ENCODE assay signal across 8 cellular contexts in the genomic region with DNA sequence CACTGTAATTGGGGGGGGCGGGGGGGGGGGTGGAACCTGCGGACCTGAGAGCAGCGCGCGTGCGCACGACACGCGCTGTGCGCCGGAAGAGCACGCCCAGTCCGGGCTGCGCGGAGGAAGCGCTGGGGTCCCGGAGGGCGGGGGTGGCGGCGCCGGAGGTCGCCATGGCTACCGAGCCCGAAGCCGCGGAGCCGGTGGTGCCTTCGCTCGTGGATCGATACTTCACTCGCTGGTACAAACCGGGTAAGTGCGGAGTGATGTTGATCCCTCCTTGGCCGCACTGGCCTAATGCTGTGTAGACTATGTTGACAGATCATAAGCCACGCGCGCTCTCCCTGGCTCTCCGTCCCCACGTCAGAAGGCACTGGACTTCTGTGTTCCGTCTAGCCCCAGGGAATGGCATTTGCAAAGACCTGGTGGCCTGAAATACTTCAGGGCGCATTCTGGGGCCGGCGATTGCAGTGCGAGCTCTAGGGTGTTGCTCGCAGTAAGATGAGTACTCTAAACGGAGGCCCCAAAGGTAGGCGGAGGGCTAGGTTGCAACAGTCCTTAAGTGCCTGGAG. TPM values are rescaled to one million over a fixed set of nuclear protein-coding genes. Genes with fewer than 3 reads are reported as not detected.
DNase-seq lines count a peak whose midpoint lies in the region; TF ChIP-seq lines count a peak whose summit lies in the region.

A gene with protein sequence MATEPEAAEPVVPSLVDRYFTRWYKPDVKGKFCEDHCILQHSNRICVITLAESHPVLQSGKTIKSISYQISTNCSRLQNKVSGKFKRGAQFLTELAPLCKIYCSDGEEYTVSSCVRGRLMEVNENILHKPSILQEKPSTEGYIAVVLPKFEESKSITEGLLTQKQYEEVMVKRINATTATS (plus strand): TSS at position 78 of the 563 bp plus-strand sequence. CDS start 87 bp downstream, at position 165.

- H3K56ac ChIP-seq in H9 (ENCODE audit: insufficient read length, low read depth, low read length): no peak within 1 kb of the TSS

- no peak within 1 kb of the TSS for H2BK12ac ChIP-seq in H9 (ENCODE audit: insufficient read length, low read depth, low read length)

- H3K4me1 ChIP-seq in H9 (ENCODE audit: insufficient read depth, low read length) (peaks cover 6% of the 10 kb centered on the region), thymus (ENCODE audit: control insufficient read depth, insufficient read depth, low read length) (peaks cover 12% of the 10 kb centered on the region)

- no peak within 1 kb of the TSS for H2BK5ac ChIP-seq in H9 (ENCODE audit: insufficient read length, low read length)

- H3K36me3 ChIP-seq in MG63 (peaks cover 13% of the 10 kb centered on the region), SK-N-MC (ENCODE audit: insufficient read depth, low read length) (peaks cover 7% of the 10 kb centered on the region), thymus (ENCODE audit: control insufficient read depth, insufficient read depth) (no peaks in the 10 kb centered on the region)

- TF ChIP-seq CTCF in H9 (conservative IDR thresholded peaks at IDR 0.05) (no peak), osteocyte (IDR thresholded peaks at IDR 0.05) (no peak)

- H4K20me1 ChIP-seq in H9 (ENCODE audit: control insufficient read depth, insufficient read depth, insufficient read length): no peaks in the 10 kb centered on the region

- H4K91ac ChIP-seq in H9 (ENCODE audit: insufficient read length, low read depth, low read length): no peak within 1 kb of the TSS

- H3K4me3 ChIP-seq in MG63: peak within 1 kb of the TSS; percentile 86
- peak within 1 kb of the TSS; percentile 100 for H3K4me3 ChIP-seq in SK-N-MC
- peak within 1 kb of the TSS; percentile 88 for H3K4me3 ChIP-seq in thymus (ENCODE audit: low read length)

- intact Hi-C loops in head of caudate nucleus (cut with DNase I): loop anchor here (10.0 kb wide), 2 partner anchors 80 to 190 kb away; partner anchors contain the start of gene CTNNAL1

- H3K4me3 Mint-ChIP-seq in H9 (peak within 1 kb of the TSS; percentile 95 to 99), osteocyte (ENCODE audit: unreplicated experiment) (peak within 1 kb of the TSS; percentile 99)
- peak within 1 kb of the TSS; percentile 97 for H3K4me3 Mint-ChIP-seq in activated naive CD8-positive, alpha-beta T cell treated with anti-CD3 and anti-CD28 coated beads for 36 hours

- H3K9me3 Mint-ChIP-seq in H9 (no peaks in the 10 kb centered on the region), osteocyte (ENCODE audit: unreplicated experiment) (no peaks in the 10 kb centered on the region)
- no peaks in the 10 kb centered on the region for H3K9me3 Mint-ChIP-seq in activated naive CD8-positive, alpha-beta T cell treated with anti-CD3 and anti-CD28 coated beads for 36 hours

- peak within 1 kb of the TSS; percentile 59; the same call in 1 of the 2 replicates for H3K14ac ChIP-seq in H9 (ENCODE audit: insufficient read depth, low read length)

- H3K27ac Mint-ChIP-seq in H9: peak within 1 kb of the TSS; percentile 98 to 99 (median 98)
- H3K27ac Mint-ChIP-seq in activated naive CD8-positive, alpha-beta T cell treated with anti-CD3 and anti-CD28 coated beads for 36 hours: peak within 1 kb of the TSS; percentile 94
- H3K27ac Mint-ChIP-seq in osteocyte (ENCODE audit: unreplicated experiment): peak within 1 kb of the TSS; percentile 96

- H3K27ac ChIP-seq in H9 (ENCODE audit: insufficient read length, low read depth, low read length) (no peak within 1 kb of the TSS), SK-N-MC (peak within 1 kb of the TSS; percentile 62), thymus (ENCODE audit: low read depth) (peak within 1 kb of the TSS; percentile 94)

- no peak within 1 kb of the TSS for H2BK15ac ChIP-seq in H9 (ENCODE audit: low read depth, low read length)

- H3K27me3 Mint-ChIP-seq in H9 (ENCODE audit: low read depth) (no peaks in the 10 kb centered on the region), osteocyte (ENCODE audit: unreplicated experiment) (no peaks in the 10 kb centered on the region)
- H3K27me3 Mint-ChIP-seq in activated naive CD8-positive, alpha-beta T cell treated with anti-CD3 and anti-CD28 coated beads for 36 hours: no peaks in the 10 kb centered on the region

- H2BK120ac ChIP-seq in H9 (ENCODE audit: low read depth, low read length, poor library complexity, severe bottlenecking): no peak within 1 kb of the TSS

- DNase-seq in G401 (ENCODE audit: low spot score) (peak; percentile 82), H9 (peak; percentile 81), MG63 (peak; percentile 60), SK-N-MC (ENCODE audit: low read depth, low spot score) (no peak), head of caudate nucleus (peak; percentile 44 to 91 (median 81)), osteocyte (ENCODE audit: extremely low spot score, unreplicated experiment) (peak; percentile 90)
- peak; percentile 85 for DNase-seq in activated naive CD8-positive, alpha-beta T cell treated with anti-CD3 and anti-CD28 coated beads for 36 hours

- no peak within 1 kb of the TSS for H3K23ac ChIP-seq in H9 (ENCODE audit: insufficient read length, low read depth, low read length)

- no peak within 1 kb of the TSS for H2AK5ac ChIP-seq in H9 (ENCODE audit: insufficient read length, low read length)

- no peak within 1 kb of the TSS for H2AFZ ChIP-seq in H9 (ENCODE audit: low read length)

- peak within 1 kb of the TSS; percentile 84 for H3K9ac ChIP-seq in H9 (ENCODE audit: extremely low read depth, insufficient read length, low read length)
- peak within 1 kb of the TSS; percentile 94 for H3K9ac ChIP-seq in SK-N-MC (ENCODE audit: insufficient read length)

- H4K5ac ChIP-seq in H9 (ENCODE audit: insufficient read length, low read depth, low read length): no peak within 1 kb of the TSS

- no peak within 1 kb of the TSS for H2BK20ac ChIP-seq in H9 (ENCODE audit: low read depth, low read length, poor library complexity, severe bottlenecking)

- no peaks in the 10 kb centered on the region for H3K9me3 ChIP-seq in H9 (ENCODE audit: control insufficient read depth, low read depth, low read length)
- no peaks in the 10 kb centered on the region for H3K9me3 ChIP-seq in MG63
- H3K9me3 ChIP-seq in SK-N-MC (ENCODE audit: low read depth, low read length): no peaks in the 10 kb centered on the region
- H3K9me3 ChIP-seq in thymus (ENCODE audit: control insufficient read depth): no peaks in the 10 kb centered on the region

- H3K27me3 ChIP-seq in H9 (ENCODE audit: insufficient read depth, low read length) (no peaks in the 10 kb centered on the region), MG63 (no peaks in the 10 kb centered on the region), thymus (ENCODE audit: control insufficient read depth, insufficient read depth) (no peaks in the 10 kb centered on the region)

- in situ Hi-C loops in G401 (cut with HindIII; ENCODE audit: low sequenced_read_pairs): no loop called here

- no CpG with 5 or more reads among the region's 47 CpGs for WGBS in H9 (ENCODE audit: extremely low coverage, insufficient read length, low lambda C conversion rate)
- WGBS in thymus: under 1% methylated on average over 47 of the region's 47 CpGs

- H3K79me2 ChIP-seq in H9 (ENCODE audit: insufficient read depth, low read length): peaks cover 11% of the 10 kb centered on the region

- peak within 1 kb of the TSS; percentile 83 for H3K4me2 ChIP-seq in H9 (ENCODE audit: insufficient read depth, insufficient read length, low read length)

- no peak within 1 kb of the TSS for H4K8ac ChIP-seq in H9 (replicated peaks; ENCODE audit: insufficient read length, low read depth, low read length)

- no peak within 1 kb of the TSS for H3T11ph ChIP-seq in H9 (ENCODE audit: low read length)

- no peak within 1 kb of the TSS for H3K4ac ChIP-seq in H9 (ENCODE audit: low read depth, low read length)

- H3K4me1 Mint-ChIP-seq in H9 (peaks cover 12 to 15% of the 10 kb centered on the region in 2 experiments), osteocyte (ENCODE audit: unreplicated experiment) (peaks cover 33% of the 10 kb centered on the region)
- peaks cover 30% of the 10 kb centered on the region for H3K4me1 Mint-ChIP-seq in activated naive CD8-positive, alpha-beta T cell treated with anti-CD3 and anti-CD28 coated beads for 36 hours

- H3K36me3 Mint-ChIP-seq in H9 (ENCODE audit: insufficient read depth in 1 of 3, low read depth in 3 of 3) (peaks cover 2 to 12% (median 8%) of the 10 kb centered on the region in 3 experiments; a peak in 5 of 7 replicates), osteocyte (ENCODE audit: unreplicated experiment) (peaks cover 11% of the 10 kb centered on the region)
- H3K36me3 Mint-ChIP-seq in activated naive CD8-positive, alpha-beta T cell treated with anti-CD3 and anti-CD28 coated beads for 36 hours: peaks cover 4% of the 10 kb centered on the region

- H3K79me1 ChIP-seq in H9 (ENCODE audit: insufficient read depth, low read depth, low read length, poor library complexity, severe bottlenecking): no peaks in the 10 kb centered on the region

- H3K23me2 ChIP-seq in H9 (ENCODE audit: insufficient read length, low read depth, low read length, poor library complexity, severe bottlenecking): peaks cover 10% of the 10 kb centered on the region

- H3K18ac ChIP-seq in H9 (ENCODE audit: insufficient read length, low read depth, low read length): peak within 1 kb of the TSS; percentile 44

RNA-seq across cellular contexts. Expression of the gene that starts here (rescaled TPM):
- total RNA-seq in G401 (2014; rRNA removed; shearing (Covaris generic)): 15.3 and 16.7 TPM in 2 replicates
- total RNA-seq in H9 (2021): 10.9 and 11.7 TPM in 2 replicates
- 9.7 and 13.3 TPM in 2 replicates for total RNA-seq in MG63 (2014; rRNA removed; shearing (Covaris generic); ENCODE audit: low replicate concordance)
- 10 to 100 TPM; 12.3 to 12.5 TPM for total RNA-seq in activated naive CD8-positive, alpha-beta T cell treated with anti-CD3 and anti-CD28 coated beads for 36 hours
- total RNA-seq in osteocyte: 8.8 and 9.0 TPM in 2 replicates
- 20.7 TPM for polyA plus RNA-seq in thymus
